Comparison of ENCODE assay signal across 16 cellular contexts in genomic region chr10:1532636-1533035, GRCh38.
A peak's percentile ranks its signal among the peaks of the same experiment; 100 is the strongest.
DNase-seq lines count a peak whose midpoint lies in the region; FAIRE-seq and TF ChIP-seq lines count a peak whose summit lies in the region.
"Had no signal": no experiment of that assay in that cellular context is flagged by ENCODE, and none has a peak within 500 bp of the region (broad histone marks: within the 10 kb centered on the region; RNA-seq: fewer than 3 reads in every experiment).

No MANE protein-coding gene starts in this region.

- no peak overlapping the region for H3K9ac ChIP-seq in kidney (ENCODE audit: low read length in 2 of 2)
- no peak overlapping the region for H3K9ac ChIP-seq in parathyroid adenoma
- H3K9ac ChIP-seq: GM23248 had no signal

- no peaks in the 10 kb centered on the region for H3K79me2 ChIP-seq in parathyroid adenoma

- H3K9me3 ChIP-seq in kidney (ENCODE audit: control insufficient read depth in 1 of 2, low read length in 2 of 2) (no peaks in the 10 kb centered on the region), parathyroid adenoma (ENCODE audit: control insufficient read depth, low read length) (no peaks in the 10 kb centered on the region)

- no peak for TF ChIP-seq CTCF in kidney (IDR thresholded peaks at IDR 0.05; ENCODE audit: borderline replicate concordance, extremely low read depth, insufficient read depth)
- no peak for TF ChIP-seq CTCF in parathyroid adenoma (IDR thresholded peaks at IDR 0.05)
- TF ChIP-seq CTCF in GM10266 (IDR thresholded peaks at IDR 0.05; ENCODE audit: control insufficient read depth, insufficient read depth, low read depth, missing control alignments): no peak

- no peak overlapping the region for H3K4me2 ChIP-seq in parathyroid adenoma (ENCODE audit: low read length)

- DNase-seq in NCI-H748 (lab: John Stamatoyannopoulos, UW; ENCODE audit: unreplicated experiment): peak; percentile 14
- DNase-seq in NCI-H748 treated with DMSO at 0.1 percent for 48 hours (lab: John Stamatoyannopoulos, UW): no peak
- DNase-seq in kidney: peak; percentile 56
- DNase-seq in KG1 (lab: John Stamatoyannopoulos, UW): no peak
- DNase-seq in GM10266 (ENCODE audit: extremely low spot score): no peak
- no peak for DNase-seq in GM19239 (ENCODE audit: insufficient read length, low spot score)
- DNase-seq: ACHN; CD4-positive, alpha-beta memory T cell; DMS79; EL; GM23248 had no signal

- intact Hi-C loops in kidney (cut with DNase I): no loop called here

- FAIRE-seq in kidney (lab: Jason Lieb, UNC) (no peak), GM19239 (lab: Jason Lieb, UNC) (no peak)
- FAIRE-seq: G401.6, H54 had no signal

- H3K4me3 ChIP-seq in kidney (ENCODE audit: low read length in 2 of 2) (no peak overlapping the region), parathyroid adenoma (ENCODE audit: low read depth, low read length) (no peak overlapping the region)
- H3K4me3 ChIP-seq: GM23248 had no signal

- H3K4me1 ChIP-seq in kidney (ENCODE audit: control insufficient read depth in 1 of 2, insufficient read depth in 1 of 2, low read depth in 1 of 2, low read length in 2 of 2) (no peaks in the 10 kb centered on the region), parathyroid adenoma (peaks cover 16% of the 10 kb centered on the region)

- H2AFZ ChIP-seq in parathyroid adenoma: peak overlapping the region; percentile 5
- H2AFZ ChIP-seq: GM23248 had no signal

- H3K36me3 ChIP-seq in kidney (ENCODE audit: control insufficient read depth in 1 of 2, insufficient read depth in 2 of 2, low read length in 2 of 2) (no peaks in the 10 kb centered on the region), parathyroid adenoma (ENCODE audit: control insufficient read depth, insufficient read depth, low read length) (no peaks in the 10 kb centered on the region)

- H3K27ac ChIP-seq in kidney (ENCODE audit: low read depth in 2 of 2, low read length in 2 of 2) (no peak overlapping the region), parathyroid adenoma (peak overlapping the region; percentile 17)
- H3K27ac ChIP-seq: C4-2B, GM23248, HL-60 had no signal

- H3K27me3 ChIP-seq in parathyroid adenoma (ENCODE audit: control insufficient read depth, insufficient read depth, low read length): no peaks in the 10 kb centered on the region

Comparison
In these comparisons a context has a peak if more than half of its experiments do, and no peak if none do; other contexts are left out.
1. DNase-seq: peak in NCI-H748 (single experiment) and kidney (single experiment); none in NCI-H748 treated with DMSO at 0.1 percent for 48 hours (single experiment), KG1 (single experiment), GM10266 (single experiment) and GM19239 (single experiment).